Comparison of ENCODE assay signal across 1 cellular context in the genomic region with DNA sequence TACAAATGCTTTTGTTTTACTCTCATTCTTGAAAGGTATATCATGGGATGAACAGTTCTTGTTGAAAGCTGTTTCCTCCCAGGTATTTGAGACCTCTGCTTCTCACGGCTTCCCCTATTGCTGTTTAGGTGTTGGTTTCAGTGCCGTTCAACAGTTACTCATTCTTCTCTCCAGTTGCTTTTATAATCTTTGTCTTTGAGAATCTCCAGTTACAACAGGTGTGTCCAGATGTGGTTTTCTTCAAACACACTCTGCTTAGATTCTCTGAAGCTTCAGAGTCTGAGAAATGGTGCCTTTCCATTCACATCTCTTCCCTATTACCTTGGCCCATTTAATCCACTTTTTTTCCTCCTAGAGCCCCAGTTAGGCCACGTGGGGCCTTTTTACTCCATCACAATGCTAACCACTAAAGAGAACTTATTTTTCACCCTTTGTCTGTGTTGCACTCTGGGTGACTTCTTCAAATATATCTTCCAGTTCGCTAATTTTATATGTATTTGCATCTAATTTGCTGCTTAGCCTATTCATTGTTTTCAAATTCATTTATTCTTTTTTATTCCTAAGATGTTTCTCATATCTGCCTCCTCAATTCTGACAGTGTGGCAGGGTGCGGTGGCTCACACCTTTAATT.
TF ChIP-seq lines count a peak whose summit lies in the region.

No MANE protein-coding gene starts in this region.

TF ChIP-seq in GM12878, 131 proteins besides CTCF, POLR2A, EP300 and RAD21:
- TF ChIP-seq ETV6 (conservative IDR thresholded peaks at IDR 0.05 in 1 of 2, IDR thresholded peaks at IDR 0.05 in 1 of 2; ENCODE audit: borderline replicate concordance in 1 of 2, low read depth in 1 of 2) (no peak), RAD51 (IDR thresholded peaks at IDR 0.05) (0 out of 2 replicates have a peak, but pooled peaks have one; percentile 12)
